In genomic region chr3:197737749-197738462, GRCh38 we compare ENCODE assay signal across 8 cellular contexts. TPM values are rescaled to one million over a fixed set of nuclear protein-coding genes. Genes with fewer than 3 reads are reported as not detected.
DNase-seq lines count a peak whose midpoint lies in the region; TF ChIP-seq lines count a peak whose summit lies in the region.

No MANE protein-coding gene starts in this region.

- no peak overlapping the region for H3K27ac ChIP-seq in iPS-20b (ENCODE audit: low read length)
- H3K27ac ChIP-seq in suprapubic skin = no peak overlapping the region

- WGBS in suprapubic skin = 73% methylated on average over 11 of the region's 11 CpGs

- POLR2A ChIA-PET in activated CD4-positive, alpha-beta memory T cell treated with anti-CD3 and anti-CD28 coated beads, Interleukin-2, amount 10 ng/mL, durations not matched to agents 7 days and 5 days (lab: Charles Lee) = interaction anchor here (2.0 to 4.1 kb wide), 2 partner anchors 24 to 54 kb away, joined by 9 to 37 read pairs; partner anchors contain the start of gene LRCH3

- H3K4me1 Mint-ChIP-seq in activated CD4-positive, alpha-beta T cell treated with anti-CD3 and anti-CD28 coated beads, Interleukin-2, amount 10 ng/mL, durations not matched to agents 24 days and 14 days = peaks cover 26% of the 10 kb centered on the region
- peaks cover 38% of the 10 kb centered on the region for H3K4me1 Mint-ChIP-seq in activated CD4-positive, alpha-beta memory T cell treated with anti-CD3 and anti-CD28 coated beads, Interleukin-2, amount 10 ng/mL, durations not matched to agents 7 days and 5 days

- peak overlapping the region; percentile 88; the same call in 1 of the 2 replicates for H3K9ac ChIP-seq in iPS-20b (ENCODE audit: low read depth, low read length)

- no peak for DNase-seq in activated CD4-positive, alpha-beta T cell treated with anti-CD3 and anti-CD28 coated beads, Interleukin-2, amount 10 ng/mL, durations not matched to agents 24 days and 14 days
- DNase-seq in activated CD4-positive, alpha-beta T cell treated with anti-CD3 and anti-CD28 coated beads, Interleukin-2, amount 50 U/mL, for 1 hour = no peak
- DNase-seq in activated CD4-positive, alpha-beta memory T cell treated with anti-CD3 and anti-CD28 coated beads, Interleukin-2, amount 10 ng/mL, durations not matched to agents 7 days and 5 days = no peak
- DNase-seq in suprapubic skin (ENCODE audit: low spot score in 2 of 2) (no peak), hippocampal formation (lab: John Stamatoyannopoulos, UW) (no peak)
- DNase-seq in stimulated activated CD4-positive, alpha-beta T cell treated with anti-CD3 and anti-CD28 coated beads, Interleukin-12 subunit alpha, Interleukin-12 subunit beta, amount 100 ng/mL, for 4 hours = no peak
- no peak for DNase-seq in activated effector memory CD4-positive, alpha-beta T cell treated with Interleukin-2 at 50 U/mL for 16 hours

- CTCF ChIA-PET in activated CD4-positive, alpha-beta memory T cell treated with anti-CD3 and anti-CD28 coated beads, Interleukin-2, amount 10 ng/mL, durations not matched to agents 7 days and 5 days (lab: Charles Lee) = no interaction called here

- peak overlapping the region; percentile 87 for H3K27ac Mint-ChIP-seq in activated CD4-positive, alpha-beta T cell treated with anti-CD3 and anti-CD28 coated beads, Interleukin-2, amount 10 ng/mL, durations not matched to agents 24 days and 14 days
- H3K27ac Mint-ChIP-seq in activated CD4-positive, alpha-beta memory T cell treated with anti-CD3 and anti-CD28 coated beads, Interleukin-2, amount 10 ng/mL, durations not matched to agents 7 days and 5 days = peak overlapping the region; percentile 60

- H3K27me3 ChIP-seq in iPS-20b (ENCODE audit: insufficient read depth, low read length) = no peaks in the 10 kb centered on the region; the same call in 1 of the 2 replicates
- H3K27me3 ChIP-seq in suprapubic skin = no peaks in the 10 kb centered on the region

- H3K9me3 ChIP-seq in iPS-20b (ENCODE audit: insufficient read depth, low read depth, low read length) = no peaks in the 10 kb centered on the region
- H3K9me3 ChIP-seq in suprapubic skin = no peaks in the 10 kb centered on the region

- no peaks in the 10 kb centered on the region for H3K36me3 ChIP-seq in iPS-20b (ENCODE audit: insufficient read depth, low read depth, low read length)
- H3K36me3 ChIP-seq in suprapubic skin = no peaks in the 10 kb centered on the region

- TF ChIP-seq POLR2A in suprapubic skin (IDR thresholded peaks at IDR 0.05) = no peak

- H3K4me3 Mint-ChIP-seq in activated CD4-positive, alpha-beta T cell treated with anti-CD3 and anti-CD28 coated beads, Interleukin-2, amount 10 ng/mL, durations not matched to agents 24 days and 14 days = peak overlapping the region; percentile 94
- H3K4me3 Mint-ChIP-seq in activated CD4-positive, alpha-beta memory T cell treated with anti-CD3 and anti-CD28 coated beads, Interleukin-2, amount 10 ng/mL, durations not matched to agents 7 days and 5 days = peak overlapping the region; percentile 92

- H3K4me3 ChIP-seq in iPS-20b (ENCODE audit: low read length) (peak overlapping the region; percentile 92), suprapubic skin (peak overlapping the region; percentile 93)

- intact Hi-C loops in activated CD4-positive, alpha-beta T cell treated with anti-CD3 and anti-CD28 coated beads, Interleukin-2, amount 10 ng/mL, durations not matched to agents 24 days and 14 days (cut with micrococcal nuclease) = loop anchor here (1.0 to 10.0 kb wide), 3 partner anchors 11 to 217 kb away; partner anchors contain the start of genes FYTTD1 and RPL35A

- TF ChIP-seq CTCF in suprapubic skin (IDR thresholded peaks at IDR 0.05) = no peak

- H3K4me1 ChIP-seq in iPS-20b (ENCODE audit: insufficient read depth, low read length) (no peaks in the 10 kb centered on the region), suprapubic skin (peaks cover 19% of the 10 kb centered on the region)

- H3K36me3 Mint-ChIP-seq in activated CD4-positive, alpha-beta T cell treated with anti-CD3 and anti-CD28 coated beads, Interleukin-2, amount 10 ng/mL, durations not matched to agents 24 days and 14 days (ENCODE audit: low read depth) = peaks cover 2% of the 10 kb centered on the region
- H3K36me3 Mint-ChIP-seq in activated CD4-positive, alpha-beta memory T cell treated with anti-CD3 and anti-CD28 coated beads, Interleukin-2, amount 10 ng/mL, durations not matched to agents 7 days and 5 days (ENCODE audit: low read depth) = peaks cover 16% of the 10 kb centered on the region

- no peaks in the 10 kb centered on the region for H3K27me3 Mint-ChIP-seq in activated CD4-positive, alpha-beta T cell treated with anti-CD3 and anti-CD28 coated beads, Interleukin-2, amount 10 ng/mL, durations not matched to agents 24 days and 14 days
- H3K27me3 Mint-ChIP-seq in activated CD4-positive, alpha-beta memory T cell treated with anti-CD3 and anti-CD28 coated beads, Interleukin-2, amount 10 ng/mL, durations not matched to agents 7 days and 5 days = no peaks in the 10 kb centered on the region

- H3K9me3 Mint-ChIP-seq in activated CD4-positive, alpha-beta T cell treated with anti-CD3 and anti-CD28 coated beads, Interleukin-2, amount 10 ng/mL, durations not matched to agents 24 days and 14 days = no peaks in the 10 kb centered on the region
- H3K9me3 Mint-ChIP-seq in activated CD4-positive, alpha-beta memory T cell treated with anti-CD3 and anti-CD28 coated beads, Interleukin-2, amount 10 ng/mL, durations not matched to agents 7 days and 5 days = no peaks in the 10 kb centered on the region

- TF ChIP-seq EP300 in suprapubic skin (IDR thresholded peaks at IDR 0.05) = no peak

RNA-seq across cellular contexts. Expression of gene RUBCN, which starts 1.2 kb away (rescaled TPM):
- total RNA-seq in activated CD4-positive, alpha-beta T cell treated with anti-CD3 and anti-CD28 coated beads, Interleukin-2, amount 10 ng/mL, durations not matched to agents 24 days and 14 days = 38.8 and 41.0 TPM in 2 replicates
- 10 to 100 TPM; 46.8 to 47.4 TPM for total RNA-seq in activated CD4-positive, alpha-beta memory T cell treated with anti-CD3 and anti-CD28 coated beads, Interleukin-2, amount 10 ng/mL, durations not matched to agents 7 days and 5 days
- total RNA-seq in suprapubic skin = 10 to 100 TPM; 41.8 to 70.2 (median 48.4) TPM

RNA-seq across cellular contexts. Expression of gene FYTTD1, which starts 11.8 kb away (rescaled TPM):
- 53.2 and 56.8 TPM in 2 replicates for total RNA-seq in activated CD4-positive, alpha-beta T cell treated with anti-CD3 and anti-CD28 coated beads, Interleukin-2, amount 10 ng/mL, durations not matched to agents 24 days and 14 days
- 10 to 100 TPM; 41.7 to 45.1 TPM for total RNA-seq in activated CD4-positive, alpha-beta memory T cell treated with anti-CD3 and anti-CD28 coated beads, Interleukin-2, amount 10 ng/mL, durations not matched to agents 7 days and 5 days
- total RNA-seq in suprapubic skin = 10 to 100 TPM; 46.6 to 53.3 (median 49.9) TPM

RNA-seq across cellular contexts. Expression of gene LRCH3, which starts 53.1 kb away (rescaled TPM):
- 54.7 and 56.4 TPM in 2 replicates for total RNA-seq in activated CD4-positive, alpha-beta T cell treated with anti-CD3 and anti-CD28 coated beads, Interleukin-2, amount 10 ng/mL, durations not matched to agents 24 days and 14 days
- total RNA-seq in activated CD4-positive, alpha-beta memory T cell treated with anti-CD3 and anti-CD28 coated beads, Interleukin-2, amount 10 ng/mL, durations not matched to agents 7 days and 5 days = 10 to 100 TPM; 58.5 to 65.8 TPM
- 10 to 100 TPM; 19.2 to 69.3 (median 28.3) TPM for total RNA-seq in suprapubic skin
